ENCODE assay signal across 8 cellular contexts in genomic region chr20:17898548-17898994, GRCh38.
DNase-seq lines count a peak whose midpoint lies in the region; ATAC-seq and TF ChIP-seq lines count a peak whose summit lies in the region.

No MANE protein-coding gene starts in this region.

- no peak overlapping the region for H3K27ac Mint-ChIP-seq in activated CD4-positive, alpha-beta T cell treated with anti-CD3 and anti-CD28 coated beads, Interleukin-2, amount 10 ng/mL, durations not matched to agents 24 days and 14 days

- ATAC-seq in GM18867 (IDR thresholded peaks at IDR 0.05; ENCODE audit: unreplicated experiment), result peak; percentile 43
- peak; percentile 73 to 76 for ATAC-seq in lower lobe of right lung
- no peak for ATAC-seq in HG03108 (IDR thresholded peaks at IDR 0.05; ENCODE audit: unreplicated experiment)

- POLR2A ChIA-PET in AG04450 (lab: Yijun Ruan, JAX), result interaction anchor here (0.7 kb wide), 1 partner anchor 222 kb away, joined by 3 read pairs; no protein-coding TSS in a partner anchor

- intact Hi-C loops in activated CD4-positive, alpha-beta T cell treated with anti-CD3 and anti-CD28 coated beads, Interleukin-2, amount 10 ng/mL, durations not matched to agents 24 days and 14 days (cut with micrococcal nuclease), result loop anchor here (1.0 to 5.0 kb wide), 6 partner anchors 41 to 393 kb away; partner anchors contain the start of gene RRBP1
- intact Hi-C loops in lower lobe of right lung (cut with DNase I), result loop anchor here (10.0 kb wide), 1 partner anchor 244 kb away; no protein-coding TSS in a partner anchor

- H3K9me3 ChIP-seq in AG04450 (ENCODE audit: control insufficient read depth, insufficient read depth, low read length), result no peaks in the 10 kb centered on the region
- no peaks in the 10 kb centered on the region for H3K9me3 ChIP-seq in lower lobe of right lung

- H3K9me3 Mint-ChIP-seq in activated CD4-positive, alpha-beta T cell treated with anti-CD3 and anti-CD28 coated beads, Interleukin-2, amount 10 ng/mL, durations not matched to agents 24 days and 14 days, result no peaks in the 10 kb centered on the region

- H3K4me1 Mint-ChIP-seq in activated CD4-positive, alpha-beta T cell treated with anti-CD3 and anti-CD28 coated beads, Interleukin-2, amount 10 ng/mL, durations not matched to agents 24 days and 14 days, result peaks cover 24% of the 10 kb centered on the region

- H3K27ac ChIP-seq in AG04450 (ENCODE audit: low read depth, low read length) (no peak overlapping the region), lower lobe of right lung (no peak overlapping the region)

- H3K4me3 ChIP-seq in AG04450 (ENCODE audit: low read depth, low read length) (no peak overlapping the region), lower lobe of right lung (no peak overlapping the region)

- peaks cover 29% of the 10 kb centered on the region for H3K4me1 ChIP-seq in lower lobe of right lung

- H3K27me3 Mint-ChIP-seq in activated CD4-positive, alpha-beta T cell treated with anti-CD3 and anti-CD28 coated beads, Interleukin-2, amount 10 ng/mL, durations not matched to agents 24 days and 14 days, result peaks cover 33% of the 10 kb centered on the region

- H3K4me3 Mint-ChIP-seq in activated CD4-positive, alpha-beta T cell treated with anti-CD3 and anti-CD28 coated beads, Interleukin-2, amount 10 ng/mL, durations not matched to agents 24 days and 14 days, result no peak overlapping the region

- DNase-seq in AG04450 (ENCODE audit: low read depth, low spot score) (peak; percentile 44), NCI-H226 (peak; percentile 50), dedifferentiated amniotic fluid mesenchymal stem cell (ENCODE audit: extremely low spot score) (peak; percentile 79), lower lobe of right lung (peak; percentile 70)
- DNase-seq in activated CD4-positive, alpha-beta T cell treated with anti-CD3 and anti-CD28 coated beads, Interleukin-2, amount 10 ng/mL, durations not matched to agents 24 days and 14 days, result peak; percentile 90
- DNase-seq in stimulated activated CD8-positive, alpha-beta memory T cell treated with anti-CD3 and anti-CD28 coated beads, Interleukin-12 subunit alpha, Interleukin-12 subunit beta, amount 100 ng/mL, for 24 hours (ENCODE audit: extremely low read depth), result peak; percentile 16

- CTCF ChIA-PET in AG04450 (lab: Charles Lee), result interaction anchor here (0.7 to 1.9 kb wide), 31 partner anchors 10 to 362 kb away, joined by 3 to 20 read pairs (median 4); partner anchors contain the start of gene RRBP1

- H3K27me3 ChIP-seq in AG04450 (ENCODE audit: control insufficient read depth, insufficient read depth, low read length), result no peaks in the 10 kb centered on the region
- H3K27me3 ChIP-seq in lower lobe of right lung (ENCODE audit: low read depth), result no peaks in the 10 kb centered on the region

- H3K36me3 ChIP-seq in lower lobe of right lung, result no peaks in the 10 kb centered on the region

- no peaks in the 10 kb centered on the region for H3K36me3 Mint-ChIP-seq in activated CD4-positive, alpha-beta T cell treated with anti-CD3 and anti-CD28 coated beads, Interleukin-2, amount 10 ng/mL, durations not matched to agents 24 days and 14 days (ENCODE audit: low read depth)

- peak; percentile 98 for TF ChIP-seq CTCF in AG04450 (IDR thresholded peaks at IDR 0.05; ENCODE audit: low read depth, low read length)
- peak; percentile 97 for TF ChIP-seq CTCF in lower lobe of right lung (IDR thresholded peaks at IDR 0.05)

Comparison
In these comparisons a context has a peak if more than half of its experiments do, and no peak if none do; other contexts are left out.
1. DNase-seq: peak in every context shown above with its lines; median percentile 90 in activated CD4-positive, alpha-beta T cell treated with anti-CD3 and anti-CD28 coated beads, Interleukin-2, amount 10 ng/mL, durations not matched to agents 24 days and 14 days; 79 in dedifferentiated amniotic fluid mesenchymal stem cell; 70 in lower lobe of right lung; 50 in NCI-H226; 44 in AG04450; 16 in stimulated activated CD8-positive, alpha-beta memory T cell treated with anti-CD3 and anti-CD28 coated beads, Interleukin-12 subunit alpha, Interleukin-12 subunit beta, amount 100 ng/mL, for 24 hours.